In genomic region chr20:36861875-36862801, GRCh38 we compare ENCODE assay signal across 8 cellular contexts. TPM values are rescaled to one million over a fixed set of nuclear protein-coding genes. Genes with fewer than 3 reads are reported as not detected.
DNase-seq lines count a peak whose midpoint lies in the region; ATAC-seq, FAIRE-seq and TF ChIP-seq lines count a peak whose summit lies in the region.

No MANE protein-coding gene starts in this region.

- H3K4me2 ChIP-seq in GM12878 (ENCODE audit: control insufficient read depth, insufficient read depth): peak overlapping the region; percentile 86

- H3K27ac Mint-ChIP-seq in activated naive CD4-positive, alpha-beta T cell treated with anti-CD3 and anti-CD28 coated beads, Interleukin-2, amount 10 ng/mL, durations not matched to agents 7 days and 5 days: no peak overlapping the region
- H3K27ac Mint-ChIP-seq in activated naive CD4-positive, alpha-beta T cell treated with anti-CD3 and anti-CD28 coated beads, Interleukin-2, amount 50 U/mL, for 72 hours: no peak overlapping the region

- H3K4me1 Mint-ChIP-seq in activated naive CD4-positive, alpha-beta T cell treated with anti-CD3 and anti-CD28 coated beads, Interleukin-2, amount 10 ng/mL, durations not matched to agents 7 days and 5 days: peaks cover 16% of the 10 kb centered on the region

- H3K9me3 Mint-ChIP-seq in activated naive CD4-positive, alpha-beta T cell treated with anti-CD3 and anti-CD28 coated beads, Interleukin-2, amount 10 ng/mL, durations not matched to agents 7 days and 5 days: no peaks in the 10 kb centered on the region
- no peaks in the 10 kb centered on the region for H3K9me3 Mint-ChIP-seq in activated naive CD4-positive, alpha-beta T cell treated with anti-CD3 and anti-CD28 coated beads, Interleukin-2, amount 50 U/mL, for 72 hours

- H3K9ac ChIP-seq in GM12878 (ENCODE audit: control insufficient read depth, insufficient read depth, low read length): peak overlapping the region; percentile 61; the same call in 1 of the 2 replicates
- H3K9ac ChIP-seq in rectal smooth muscle tissue (ENCODE audit: low read length): peak overlapping the region; percentile 49

- 72% methylated on average over 45 of the region's 45 CpGs for WGBS in GM12878 (ENCODE audit: insufficient coverage, insufficient replicate concordance, low lambda C conversion rate, missing lambda C conversion rate)

- intact Hi-C loops in GM12878 (cut with micrococcal nuclease; ENCODE audit: unreplicated experiment): loop anchor here (1.0 to 10.0 kb wide), 5 partner anchors 24 to 257 kb away; partner anchors contain the start of genes DSN1 and RAB5IF

- no peak for TF ChIP-seq CTCF in GM12878 (IDR thresholded peaks at IDR 0.05 in 2 of 3, conservative IDR thresholded peaks at IDR 0.05 in 1 of 3; ENCODE audit: control insufficient read depth in 2 of 3, extremely low read depth in 1 of 3, insufficient read depth in 1 of 3, low read depth in 3 of 3, low read length in 3 of 3)
- TF ChIP-seq CTCF in GM13976 (IDR thresholded peaks at IDR 0.05; ENCODE audit: borderline replicate concordance, control extremely low read depth, extremely low read depth, insufficient read depth, missing control alignments): no peak

- POLR2A ChIA-PET in GM12878 (lab: Charles Lee): interaction anchor here (0.6 to 12.4 kb wide), 7 partner anchors 9 to 1842 kb away, joined by 3 to 114 read pairs (median 6); partner anchors contain the start of gene DSN1

- H3K27me3 ChIP-seq in GM12878 (replicated peaks in 1 of 2; ENCODE audit: control insufficient read depth in 2 of 2, insufficient read depth in 2 of 2, low read length in 1 of 2) (no peaks in the 10 kb centered on the region), rectal smooth muscle tissue (ENCODE audit: control insufficient read depth, insufficient read depth, low read length) (no peaks in the 10 kb centered on the region)

- no peak for TF ChIP-seq POLR2A in GM12878 (IDR thresholded peaks at IDR 0.05; ENCODE audit: low read depth, low read length)

- ATAC-seq in activated naive CD4-positive, alpha-beta T cell treated with anti-CD3 and anti-CD28 coated beads, Interleukin-2, amount 50 U/mL, for 72 hours: no peak
- no peak for ATAC-seq in GM12878

- SMC1A ChIA-PET in GM12878 (lab: Charles Lee; ENCODE audit: uncharacterized antibody, unreplicated experiment): interaction anchor here (0.5 to 13.5 kb wide), 7 partner anchors 10 to 96 kb away, joined by 3 to 105 read pairs (median 5); no protein-coding TSS in a partner anchor

- H3K4me3 ChIP-seq in GM12878: peak overlapping the region; percentile 80
- H3K4me3 ChIP-seq in rectal smooth muscle tissue (ENCODE audit: low read length): peak overlapping the region; percentile 64

- in situ Hi-C loops in GM12878 (cut with MboI): no loop called here
- in situ Hi-C loops in GM13976 (cut with MboI; ENCODE audit: low sequenced_read_pairs, unreplicated experiment): no loop called here

- peaks cover 26% of the 10 kb centered on the region for H3K4me1 ChIP-seq in GM12878 (ENCODE audit: control insufficient read depth, insufficient read depth, low read length)
- peaks cover 27% of the 10 kb centered on the region for H3K4me1 ChIP-seq in rectal smooth muscle tissue (ENCODE audit: control insufficient read depth, insufficient read depth, low read length)

- peak overlapping the region; percentile 43 for H3K4me3 Mint-ChIP-seq in activated naive CD4-positive, alpha-beta T cell treated with anti-CD3 and anti-CD28 coated beads, Interleukin-2, amount 10 ng/mL, durations not matched to agents 7 days and 5 days

- H3K27ac ChIP-seq in GM12878 (ENCODE audit: control insufficient read depth, insufficient read depth) (no peak overlapping the region), rectal smooth muscle tissue (ENCODE audit: low read depth, low read length) (peak overlapping the region; percentile 95)

- CTCF ChIA-PET in activated naive CD4-positive, alpha-beta T cell treated with anti-CD3 and anti-CD28 coated beads, Interleukin-2, amount 10 ng/mL, durations not matched to agents 7 days and 5 days (lab: Charles Lee): interaction anchor here (1.4 to 1.7 kb wide), 2 partner anchors 27 to 54 kb away, joined by 4 to 6 read pairs; no protein-coding TSS in a partner anchor
- CTCF ChIA-PET in GM12878 (lab: Yijun Ruan, JAX): interaction anchor here (0.9 to 25.3 kb wide), 11 partner anchors 8 to 100 kb away, joined by 3 to 349 read pairs (median 4); partner anchors contain the start of gene DSN1

- no peaks in the 10 kb centered on the region for H3K36me3 Mint-ChIP-seq in activated naive CD4-positive, alpha-beta T cell treated with anti-CD3 and anti-CD28 coated beads, Interleukin-2, amount 10 ng/mL, durations not matched to agents 7 days and 5 days
- no peaks in the 10 kb centered on the region for H3K36me3 Mint-ChIP-seq in activated naive CD4-positive, alpha-beta T cell treated with anti-CD3 and anti-CD28 coated beads, Interleukin-2, amount 50 U/mL, for 72 hours

- peaks cover 16% of the 10 kb centered on the region for H3K79me2 ChIP-seq in GM12878 (ENCODE audit: control insufficient read depth, insufficient read depth, low read length)

- no peak for FAIRE-seq in GM12878 (lab: Jason Lieb, UNC)

- no peak for DNase-seq in activated naive CD4-positive, alpha-beta T cell treated with anti-CD3 and anti-CD28 coated beads, Interleukin-2, amount 10 ng/mL, durations not matched to agents 7 days and 5 days
- no peak for DNase-seq in activated naive CD4-positive, alpha-beta T cell treated with anti-CD3 and anti-CD28 coated beads, Interleukin-2, amount 50 U/mL, for 72 hours (ENCODE audit: low spot score in 2 of 2)
- DNase-seq in NCI-H510A (lab: John Stamatoyannopoulos, UW) (peak; percentile 87), GM12878 (ENCODE audit: low read depth, low spot score) (no peak), hypothalamus (lab: John Stamatoyannopoulos, UW) (peak in 49 of 51 donors; percentile 35 to 89 (median 72)), HuH-7 (ENCODE audit: low spot score) (no peak), GM13976 (ENCODE audit: low spot score) (no peak)

- 0 out of 2 replicates have a peak, but pooled peaks cover 3% of the 10 kb centered on the region for H4K20me1 ChIP-seq in GM12878 (ENCODE audit: control insufficient read depth, insufficient read depth)

- RAD21 ChIA-PET in GM12878 (lab: Charles Lee; ENCODE audit: unreplicated experiment): interaction anchor here (1.1 to 9.7 kb wide), 9 partner anchors 10 to 105 kb away, joined by 3 to 215 read pairs (median 4); partner anchors contain the start of gene DSN1

- H2AFZ ChIP-seq in GM12878 (ENCODE audit: control insufficient read depth, low read depth, low read length): no peak overlapping the region

- H3K27me3 Mint-ChIP-seq in activated naive CD4-positive, alpha-beta T cell treated with anti-CD3 and anti-CD28 coated beads, Interleukin-2, amount 10 ng/mL, durations not matched to agents 7 days and 5 days: peaks cover 72% of the 10 kb centered on the region

- no TSS peak for BruUV-seq in GM12878 (replicated peaks; lab: Mats Ljungman, UMichigan)

- no peaks in the 10 kb centered on the region for H3K9me3 ChIP-seq in GM12878 (replicated peaks; ENCODE audit: control insufficient read depth, insufficient read depth, low read length)

- TF ChIP-seq EP300 in GM12878 (IDR thresholded peaks at IDR 0.05; ENCODE audit: borderline replicate concordance in 1 of 2, control insufficient read depth in 1 of 2, low read depth in 2 of 2, low read length in 2 of 2): no peak

- no peaks in the 10 kb centered on the region for H3K36me3 ChIP-seq in GM12878 (ENCODE audit: control insufficient read depth in 2 of 2, insufficient read depth in 2 of 2, low read length in 1 of 2)
- H3K36me3 ChIP-seq in rectal smooth muscle tissue (ENCODE audit: control insufficient read depth, insufficient read depth, low read length): no peaks in the 10 kb centered on the region

- TF ChIP-seq RAD21 in GM12878 (IDR thresholded peaks at IDR 0.05; ENCODE audit: insufficient read depth, low read depth, low read length): no peak

TF ChIP-seq in GM12878, 131 proteins besides CTCF, POLR2A, EP300 and RAD21:
- TF ChIP-seq HDGF (IDR thresholded peaks at IDR 0.05): no peak
- TF ChIP-seq MLLT1 (IDR thresholded peaks at IDR 0.05): 0 out of 2 replicates have a peak, but pooled peaks have one; percentile 57
- no peak for TF ChIP-seq TARDBP (IDR thresholded peaks at IDR 0.05; ENCODE audit: borderline replicate concordance)

RNA-seq across cellular contexts. Expression of gene TLDC2, which starts 13.8 kb away (rescaled TPM):
- not detected for total RNA-seq in activated naive CD4-positive, alpha-beta T cell treated with anti-CD3 and anti-CD28 coated beads, Interleukin-2, amount 50 U/mL, for 72 hours
- total RNA-seq in GM12878 (2013; cell fraction: nucleolus; rRNA removed): 0.27 TPM in 1 of 2 replicates, not detected in the other
- total RNA-seq in GM12878 (2014; rRNA removed): 0.28 and 0.49 TPM in 2 replicates
- total RNA-seq in GM12878 (2014; rRNA removed; fragmentation: Illumina TruSeq; extraction: Trizol): 0.18 and 0.37 TPM in 2 replicates
- total RNA-seq in GM12878 (2021): 0.24 and 0.41 TPM in 2 replicates
- 0.50 TPM for polyA plus RNA-seq in GM12878 (2011; ENCODE audit: low read depth)
- 0.05 and 0.09 TPM in 2 replicates for polyA plus RNA-seq in GM12878 (2011; rRNA removed)
- 0.03 TPM in 1 of 2 replicates, not detected in the other for polyA plus RNA-seq in GM12878 (2011; cell fraction: cytosol; rRNA removed)
- not detected in 2 replicates for polyA plus RNA-seq in GM12878 (2011; cell fraction: nucleus; rRNA removed)
- 0.09 and 0.35 TPM in 2 replicates for polyA plus RNA-seq in GM12878 (2012)
- polyA plus RNA-seq in GM12878 (2014; fragmentation: Illumina TruSeq; extraction: Trizol): 0.13 and 0.35 TPM in 2 replicates
- polyA plus RNA-seq in GM12878 (2014; fragmentation: Nextera tagmentation; extraction: Ambion mirVana): under 1 TPM; 0.08 to 0.24 TPM
- 0.33 and 0.42 TPM in 2 replicates for polyA plus RNA-seq in GM12878 (2014; rRNA removed)
- polyA plus RNA-seq in GM12878 (2016; fragmentation: Nextera tagmentation; extraction: Ambion mirVana): under 1 TPM; 0.10 to 0.16 TPM
- not detected in 2 replicates for polyA minus RNA-seq in GM12878 (2011; rRNA and poly(A)+ RNA removed)
- not detected in 2 replicates for polyA minus RNA-seq in GM12878 (2011; cell fraction: cytosol; rRNA and poly(A)+ RNA removed)
- polyA minus RNA-seq in GM12878 (2011; cell fraction: nucleus; rRNA and poly(A)+ RNA removed): not detected in 2 replicates

Comparison
In these comparisons a context has a peak if more than half of its experiments do, and no peak if none do; other contexts are left out.
1. DNase-seq: peak in NCI-H510A (single experiment) and hypothalamus (49 of 51); none in activated naive CD4-positive, alpha-beta T cell treated with anti-CD3 and anti-CD28 coated beads, Interleukin-2, amount 10 ng/mL, durations not matched to agents 7 days and 5 days (single experiment), activated naive CD4-positive, alpha-beta T cell treated with anti-CD3 and anti-CD28 coated beads, Interleukin-2, amount 50 U/mL, for 72 hours (0 of 2), GM12878 (single experiment), HuH-7 (single experiment) and GM13976 (single experiment).